ENCODE assay signal across 9 cellular contexts in genomic region chr3:197736491-197737318, GRCh38. TPM values are rescaled to one million over a fixed set of nuclear protein-coding genes. Genes with fewer than 3 reads are reported as not detected.
DNase-seq lines count a peak whose midpoint lies in the region; ATAC-seq, FAIRE-seq and TF ChIP-seq lines count a peak whose summit lies in the region.
"Had no signal": no experiment of that assay in that cellular context is flagged by ENCODE, and none has a peak within 500 bp of the region (broad histone marks: within the 10 kb centered on the region; RNA-seq: fewer than 3 reads in every experiment).

Gene RUBCN, minus strand, starts transcription at chr3:197736904. Its CDS starts 185 bp downstream, at chr3:197736719.

- H3K27ac ChIP-seq in keratinocyte (ENCODE audit: control insufficient read depth, insufficient read depth, low read length) = peak within 1 kb of the TSS; percentile 77

- no peaks in the 10 kb centered on the region for H3K9me3 ChIP-seq in keratinocyte (ENCODE audit: control insufficient read depth, low read depth, low read length)

- dilution Hi-C loops in keratinocyte (cut with MboI; ENCODE audit: extremely low pct_ligation_motif_present, low sequenced_read_pairs) = no loop called here

- no peaks in the 10 kb centered on the region for H3K27me3 ChIP-seq in keratinocyte (ENCODE audit: control insufficient read depth, extremely low read depth, insufficient read depth, low read length)

- DNase-seq in AML-193 (lab: John Stamatoyannopoulos, UW) (peak; percentile 97 to 99), NCI-H460 (ENCODE audit: extremely low read depth, low read depth) (peak; percentile 84), cerebellar nuclear complex (lab: John Stamatoyannopoulos, UW) (peak; percentile 50 to 82), keratinocyte (ENCODE audit: low read depth, low spot score) (peak; percentile 41)
- peak; percentile 92 for DNase-seq in activated CD4-positive, CD25-positive, alpha-beta regulatory T cell treated with anti-CD3 and anti-CD28 coated beads, Interleukin-2, amount 50 U/mL, for 72 hours
- peak; percentile 88 to 93 (median 92) for DNase-seq in stimulated activated CD4-positive, alpha-beta T cell treated with anti-CD3 and anti-CD28 coated beads, Interleukin-12 subunit alpha, Interleukin-12 subunit beta, amount 100 ng/mL, for 48 hours (ENCODE audit: low read depth in 2 of 3, low spot score in 1 of 3)

- H4K20me1 ChIP-seq in keratinocyte (ENCODE audit: control insufficient read depth, extremely low read depth, insufficient read depth, low read length) = no peaks in the 10 kb centered on the region

- FAIRE-seq in keratinocyte (lab: Jason Lieb, UNC) = peak; percentile 43
- FAIRE-seq: endometrium had no signal

- H3K4me1 ChIP-seq in keratinocyte (ENCODE audit: control insufficient read depth, extremely low read depth, insufficient read depth, low read length) = peaks cover 20% of the 10 kb centered on the region

- TF ChIP-seq CTCF in keratinocyte (optimal IDR thresholded peaks at IDR 0.05 in 1 of 3, IDR thresholded peaks at IDR 0.05 in 1 of 3, conservative IDR thresholded peaks at IDR 0.05 in 1 of 3; ENCODE audit: extremely low read depth in 1 of 3, insufficient read depth in 2 of 3, low read length in 3 of 3) = no peak

- H3K79me2 ChIP-seq in keratinocyte (ENCODE audit: control insufficient read depth, insufficient read depth, low read length) = peaks cover 41% of the 10 kb centered on the region

- peak within 1 kb of the TSS; percentile 96 for H3K4me2 ChIP-seq in keratinocyte (ENCODE audit: control insufficient read depth, extremely low read depth, insufficient read depth, low read depth, low read length)

- H2AFZ ChIP-seq in keratinocyte (ENCODE audit: control insufficient read depth, low read length) = peak within 1 kb of the TSS; percentile 88

- ATAC-seq in HG03378 (IDR thresholded peaks at IDR 0.05; ENCODE audit: unreplicated experiment) = peak; percentile 67

- peak; percentile 76 for TF ChIP-seq POLR2A in GM19099 (IDR thresholded peaks at IDR 0.05; ENCODE audit: extremely low read depth, insufficient read length, low read depth)

- H3K36me3 ChIP-seq in keratinocyte (ENCODE audit: control insufficient read depth in 2 of 2, extremely low read depth in 1 of 2, insufficient read depth in 2 of 2, low read length in 2 of 2) = peaks cover 0 to 6% of the 10 kb centered on the region in 2 experiments

- H3K9me1 ChIP-seq in keratinocyte (ENCODE audit: control insufficient read depth, extremely low read depth, insufficient read depth, low read length) = no peaks in the 10 kb centered on the region

- peak within 1 kb of the TSS; percentile 84 for H3K9ac ChIP-seq in keratinocyte (ENCODE audit: control insufficient read depth, extremely low read depth, insufficient read depth, low read length)

- H3K4me3 ChIP-seq in keratinocyte (ENCODE audit: control insufficient read depth in 2 of 3, extremely low read depth in 1 of 3, insufficient read depth in 2 of 3, low read depth in 1 of 3, low read length in 3 of 3) = peak within 1 kb of the TSS; percentile 64 to 97 (median 93)

RNA-seq across cellular contexts. Expression of gene RUBCN, which starts in this region (rescaled TPM):
- 6.8 and 7.9 TPM in 2 replicates for total RNA-seq in NCI-H460 (2014; rRNA removed; shearing (Covaris generic))
- 15.1 and 18.5 TPM in 2 replicates for polyA plus RNA-seq in NCI-H460 (2014; cell fraction: nucleus; rRNA removed)
- 8.1 to 15.4 TPM (median 8.9 TPM) in 3 replicates for polyA plus RNA-seq in keratinocyte
- polyA plus RNA-seq in keratinocyte (2011; ENCODE audit: low read depth) = 5.6 TPM
- 9.9 and 10.2 TPM in 2 replicates for polyA plus RNA-seq in keratinocyte (2011; cell fraction: cytosol; rRNA removed)
- 30.8 and 34.2 TPM in 2 replicates for polyA plus RNA-seq in keratinocyte (2011; cell fraction: nucleus; rRNA removed)
- 11.2 and 12.9 TPM in 2 replicates for polyA plus RNA-seq in keratinocyte (2012; ENCODE audit: low replicate concordance)
- polyA minus RNA-seq in keratinocyte = 22.1 to 34.5 TPM (median 33.8 TPM) in 3 replicates
- 16.1 TPM for polyA minus RNA-seq in keratinocyte (2011; cell fraction: cytosol; rRNA and poly(A)+ RNA removed)
- polyA minus RNA-seq in keratinocyte (2011; cell fraction: nucleus; rRNA and poly(A)+ RNA removed) = 30.1 and 36.6 TPM in 2 replicates

Comparison
In these comparisons a context has a peak if more than half of its experiments do, and no peak if none do; other contexts are left out.
1. Peak in every context shown above with its lines: DNase-seq, ATAC-seq, H3K4me3 ChIP-seq and H3K27ac ChIP-seq.
2. DNase-seq: peak in every context shown above with its lines; median percentile 98 in AML-193; 92 in activated CD4-positive, CD25-positive, alpha-beta regulatory T cell treated with anti-CD3 and anti-CD28 coated beads, Interleukin-2, amount 50 U/mL, for 72 hours; 92 in stimulated activated CD4-positive, alpha-beta T cell treated with anti-CD3 and anti-CD28 coated beads, Interleukin-12 subunit alpha, Interleukin-12 subunit beta, amount 100 ng/mL, for 48 hours; 84 in NCI-H460; 66 in cerebellar nuclear complex; 41 in keratinocyte.